10 cellular contexts compared by ENCODE assay signal in the genomic region with DNA sequence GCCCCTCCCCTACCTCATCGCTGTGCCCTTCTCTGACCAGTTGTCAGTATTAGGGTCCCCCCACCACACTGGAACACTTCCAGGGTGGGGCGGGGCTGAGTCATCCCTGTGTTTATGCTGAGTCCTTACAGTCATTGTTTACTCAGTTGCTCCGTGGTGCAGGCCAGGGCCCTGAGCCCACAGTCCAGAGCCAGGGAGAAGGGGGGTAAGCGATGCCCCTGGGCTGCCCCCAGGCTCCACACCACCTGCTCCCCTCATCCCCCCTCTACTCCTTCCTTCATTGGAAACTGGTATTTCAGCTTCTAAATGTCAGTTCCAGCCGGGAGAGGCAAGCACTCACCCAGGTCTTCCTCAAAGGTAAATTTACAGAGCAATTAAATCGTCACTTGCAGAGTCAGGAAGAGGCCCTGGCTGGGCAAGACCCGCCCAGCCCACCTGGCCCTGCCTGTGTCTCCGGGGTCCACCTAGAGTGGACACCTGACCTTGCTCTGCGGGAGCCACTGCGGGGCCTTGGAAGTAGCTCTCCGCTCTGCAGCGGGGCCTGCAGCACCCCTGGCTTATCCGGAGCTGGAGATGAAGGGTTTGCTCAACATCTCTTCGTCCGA. TPM values are rescaled to one million over a fixed set of nuclear protein-coding genes. Genes with fewer than 3 reads are reported as not detected.
DNase-seq lines count a peak whose midpoint lies in the region; ATAC-seq, FAIRE-seq and TF ChIP-seq lines count a peak whose summit lies in the region.
"Had no signal": no experiment of that assay in that cellular context is flagged by ENCODE, and none has a peak within 500 bp of the region (broad histone marks: within the 10 kb centered on the region; RNA-seq: fewer than 3 reads in every experiment).

No MANE protein-coding gene starts in this region.

- intact Hi-C loops in CD4-positive, alpha-beta T cell (cut with DNase I, micrococcal nuclease), result no loop called here
- intact Hi-C loops in mucosa of descending colon (cut with DNase I, micrococcal nuclease), result no loop called here

- peak overlapping the region; percentile 21 for H3K27ac ChIP-seq in CD4-positive, alpha-beta T cell (ENCODE audit: low read depth, low read length)
- H3K27ac ChIP-seq in Karpas-422 (ENCODE audit: low read length) (peak overlapping the region; percentile 99), foreskin keratinocyte (no peak overlapping the region)

- no peak for DNase-seq in CD4-positive, alpha-beta T cell
- DNase-seq in Karpas-422, result no peak
- DNase-seq in mucosa of descending colon, result peak; percentile 82 to 87 (median 82)
- DNase-seq in D721Med (ENCODE audit: insufficient read length, low spot score), result no peak
- no peak for DNase-seq in GM19238 (ENCODE audit: insufficient read length, low spot score)
- no peak for DNase-seq in foreskin keratinocyte
- DNase-seq: central memory CD4-positive, alpha-beta T cell; NCI-H82 had no signal

- TF ChIP-seq CTCF in CD4-positive, alpha-beta T cell (IDR thresholded peaks at IDR 0.05), result no peak
- no peak for TF ChIP-seq CTCF in mucosa of descending colon (IDR thresholded peaks at IDR 0.05)
- TF ChIP-seq CTCF in D721Med (IDR thresholded peaks at IDR 0.05; ENCODE audit: insufficient read depth, missing control alignments), result no peak
- no peak for TF ChIP-seq CTCF in foreskin keratinocyte (conservative IDR thresholded peaks at IDR 0.05)

- no peaks in the 10 kb centered on the region for H3K9me3 ChIP-seq in CD4-positive, alpha-beta T cell (ENCODE audit: control insufficient read depth, low read length)
- H3K9me3 ChIP-seq in Karpas-422 (ENCODE audit: low read length) (no peaks in the 10 kb centered on the region), mucosa of descending colon (no peaks in the 10 kb centered on the region)

- no peak overlapping the region for H3K4me3 Mint-ChIP-seq in CD4-positive, alpha-beta T cell
- no peak overlapping the region for H3K4me3 Mint-ChIP-seq in activated T-helper 17 cell treated with anti-CD3 and anti-CD28 coated beads, Interleukin-2, amount 50 U/mL, for 72 hours

- H3K27ac Mint-ChIP-seq in CD4-positive, alpha-beta T cell, result peak overlapping the region; percentile 79
- H3K27ac Mint-ChIP-seq in activated T-helper 17 cell treated with anti-CD3 and anti-CD28 coated beads, Interleukin-2, amount 50 U/mL, for 72 hours, result peak overlapping the region; percentile 44

- H3K79me2 ChIP-seq in Karpas-422 (ENCODE audit: low read length), result peaks cover 80% of the 10 kb centered on the region

- H3K36me3 Mint-ChIP-seq in CD4-positive, alpha-beta T cell (ENCODE audit: low read depth), result peaks cover 59% of the 10 kb centered on the region
- peaks cover 36% of the 10 kb centered on the region for H3K36me3 Mint-ChIP-seq in activated T-helper 17 cell treated with anti-CD3 and anti-CD28 coated beads, Interleukin-2, amount 50 U/mL, for 72 hours (ENCODE audit: low read depth)

- no peak overlapping the region; the same call in 1 of the 2 replicates for H3K4me3 ChIP-seq in Karpas-422 (ENCODE audit: low read length)
- H3K4me3 ChIP-seq in mucosa of descending colon, result no peak overlapping the region

- H3K4me2 ChIP-seq in Karpas-422 (ENCODE audit: low read depth, low read length, poor library complexity, severe bottlenecking), result peak overlapping the region; percentile 96

- peak overlapping the region; percentile 76 for H3K9ac ChIP-seq in Karpas-422 (ENCODE audit: low read length)

- H3K27me3 Mint-ChIP-seq in CD4-positive, alpha-beta T cell, result no peaks in the 10 kb centered on the region
- no peaks in the 10 kb centered on the region for H3K27me3 Mint-ChIP-seq in activated T-helper 17 cell treated with anti-CD3 and anti-CD28 coated beads, Interleukin-2, amount 50 U/mL, for 72 hours

- H3K36me3 ChIP-seq in Karpas-422 (ENCODE audit: insufficient read depth, low read length) (peaks cover 52% of the 10 kb centered on the region), mucosa of descending colon (ENCODE audit: low read depth) (no peaks in the 10 kb centered on the region)

- peaks cover 72% of the 10 kb centered on the region for H3K4me1 Mint-ChIP-seq in CD4-positive, alpha-beta T cell (ENCODE audit: low read depth)
- peaks cover 39% of the 10 kb centered on the region for H3K4me1 Mint-ChIP-seq in activated T-helper 17 cell treated with anti-CD3 and anti-CD28 coated beads, Interleukin-2, amount 50 U/mL, for 72 hours

- peaks cover 58% of the 10 kb centered on the region for H4K20me1 ChIP-seq in Karpas-422 (ENCODE audit: insufficient read depth, low read depth, low read length)

- POLR2A ChIA-PET in CD4-positive, alpha-beta T cell (lab: Charles Lee), result no interaction called here

- no peaks in the 10 kb centered on the region for H3K9me2 ChIP-seq in Karpas-422 (replicated peaks; ENCODE audit: insufficient read depth, low read length)

- no peaks in the 10 kb centered on the region for H3K9me3 Mint-ChIP-seq in CD4-positive, alpha-beta T cell
- no peaks in the 10 kb centered on the region for H3K9me3 Mint-ChIP-seq in activated T-helper 17 cell treated with anti-CD3 and anti-CD28 coated beads, Interleukin-2, amount 50 U/mL, for 72 hours

- no peak for FAIRE-seq in D721Med (lab: Jason Lieb, UNC)

- H3K27me3 ChIP-seq in CD4-positive, alpha-beta T cell (ENCODE audit: control insufficient read depth, insufficient read depth, low read length), result no peaks in the 10 kb centered on the region
- no peaks in the 10 kb centered on the region for H3K27me3 ChIP-seq in Karpas-422 (ENCODE audit: low read length)
- H3K27me3 ChIP-seq in foreskin keratinocyte, result peaks cover 28% of the 10 kb centered on the region

- CTCF ChIA-PET in CD4-positive, alpha-beta T cell (lab: Charles Lee), result no interaction called here

- H3K4me1 ChIP-seq in Karpas-422 (ENCODE audit: low read length) (peaks cover 71% of the 10 kb centered on the region), mucosa of descending colon (ENCODE audit: low read depth) (peaks cover 44% of the 10 kb centered on the region), foreskin keratinocyte (no peaks in the 10 kb centered on the region)

- H2AFZ ChIP-seq in Karpas-422 (ENCODE audit: low read length), result no peak overlapping the region

- ATAC-seq in CD4-positive, alpha-beta T cell (ENCODE audit: poor library complexity), result no peak
- no peak for ATAC-seq in activated T-helper 17 cell treated with anti-CD3 and anti-CD28 coated beads, Interleukin-2, amount 50 U/mL, for 72 hours (replicated peaks)
- ATAC-seq in mucosa of descending colon (peak; percentile 66), HG02610 (IDR thresholded peaks at IDR 0.05; ENCODE audit: unreplicated experiment) (no peak), foreskin keratinocyte (no peak)

RNA-seq across cellular contexts. Expression of a gene that starts 4.8 kb away (rescaled TPM):
- 100 to 1,000 TPM; 197 to 199 TPM for total RNA-seq in CD4-positive, alpha-beta T cell
- total RNA-seq in Karpas-422 (2014; rRNA removed; shearing (Covaris generic); ENCODE audit: low replicate concordance), result 101 and 204 TPM in 2 replicates
- 100 to 1,000 TPM in 1 of 2 donors, 10 to 100 TPM in 1; 81.5 to 153 TPM for total RNA-seq in activated T-helper 17 cell treated with anti-CD3 and anti-CD28 coated beads, Interleukin-2, amount 50 U/mL, for 72 hours
- 100 to 1,000 TPM in 2 of 3 donors, 10 to 100 TPM in 1; 72.8 to 253 (median 247) TPM for total RNA-seq in mucosa of descending colon
- total RNA-seq in foreskin keratinocyte, result 0.28 and 0.68 TPM in 2 replicates
- polyA plus RNA-seq in foreskin keratinocyte, result 0.20 and 0.76 TPM in 2 replicates

RNA-seq across cellular contexts. Expression of a gene that starts 43.1 kb away (rescaled TPM):
- 1 to 10 TPM in 1 of 2 experiments, under 1 TPM in 1; 0.34 to 1.0 TPM for total RNA-seq in CD4-positive, alpha-beta T cell
- total RNA-seq in Karpas-422 (2014; rRNA removed; shearing (Covaris generic); ENCODE audit: low replicate concordance), result not detected in 2 replicates
- 1 to 10 TPM in 1 of 2 donors, not detected in 1; 1.6 TPM for total RNA-seq in activated T-helper 17 cell treated with anti-CD3 and anti-CD28 coated beads, Interleukin-2, amount 50 U/mL, for 72 hours
- total RNA-seq in mucosa of descending colon (1 to 10 TPM; 2.5 to 4.9 (median 3.5) TPM), foreskin keratinocyte (not detected in 2 replicates)
- not detected in 2 replicates for polyA plus RNA-seq in foreskin keratinocyte

Comparison
In these comparisons a context has a peak if more than half of its experiments do, and no peak if none do; other contexts are left out.
1. DNase-seq: peak in mucosa of descending colon (3 of 3); none in CD4-positive, alpha-beta T cell (0 of 10), Karpas-422 (single experiment), D721Med (single experiment), GM19238 (single experiment) and foreskin keratinocyte (0 of 2).
2. RNA of a gene that starts 4.8 kb away (total RNA-seq): 72.8 to 253 TPM in mucosa of descending colon, 197 to 199 TPM in CD4-positive, alpha-beta T cell, 81.5 to 153 TPM in activated T-helper 17 cell treated with anti-CD3 and anti-CD28 coated beads, Interleukin-2, amount 50 U/mL, for 72 hours and 101 to 204 TPM in Karpas-422; 0.28 to 0.68 TPM in foreskin keratinocyte; every median in the first group is over 10 times any median in the second.